In the genomic region with DNA sequence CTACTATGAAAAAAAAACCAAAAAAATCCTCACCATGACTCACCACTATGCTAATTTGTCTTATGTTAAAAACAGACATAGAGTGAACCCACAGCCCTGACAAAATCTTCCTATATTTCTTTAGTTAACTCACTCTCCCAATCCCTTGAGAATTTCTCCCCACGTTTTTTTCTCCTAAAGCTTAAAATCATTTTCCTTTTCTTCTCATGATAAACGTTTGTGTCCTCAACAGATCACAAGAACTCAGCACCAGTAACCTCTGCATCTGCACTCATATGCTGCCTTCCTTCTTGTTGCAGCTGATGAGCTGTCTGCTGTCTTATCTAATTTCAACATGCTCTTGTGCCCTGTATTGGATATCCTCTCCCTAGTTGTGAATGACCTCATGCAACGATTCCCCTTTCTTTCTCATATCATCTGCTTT, we compare ENCODE assay signal across 24 cellular contexts.
DNase-seq lines count a peak whose midpoint lies in the region; ATAC-seq and TF ChIP-seq lines count a peak whose summit lies in the region.
"Had no signal": no experiment of that assay in that cellular context is flagged by ENCODE, and none has a peak within 500 bp of the region (broad histone marks: within the 10 kb centered on the region; RNA-seq: fewer than 3 reads in every experiment).

No MANE protein-coding gene starts in this region.

- peak; percentile 88 for DNase-seq in NCI-H226
- DNase-seq in chondrocyte (ENCODE audit: low spot score): no peak
- DNase-seq in mesenchymal stem cell: peak; percentile 55
- no peak for DNase-seq in T-helper 2 cell
- no peak for DNase-seq in stimulated activated CD4-positive, alpha-beta T cell treated with anti-CD3 and anti-CD28 coated beads, Interleukin-4, amount 100 ng/mL, for 4 hours
- no peak for DNase-seq in psoas muscle
- DNase-seq: activated CD4-positive, CD25-positive, alpha-beta regulatory T cell; activated CD8-positive, alpha-beta memory T cell treated with anti-CD3 and anti-CD28 coated beads for 24 hours; adrenal gland; CD4-positive, alpha-beta T cell; DMS79 treated with DMSO at 0.1 percent for 48 hours; immature natural killer cell; naive thymus-derived CD8-positive, alpha-beta T cell; NCI-H1694 treated with DMSO at 0.1 percent for 48 hours; Right ventricle myocardium superior; stimulated activated naive B cell treated with anti-CD40 and anti-IgM and Interleukin-4, amounts not matched to agents 10 μg/mL and 1 μg/mL and 100 μg/mL, for 72 hours; T-helper 17 cell had no signal

- TF ChIP-seq CTCF in chondrocyte (IDR thresholded peaks at IDR 0.05): no peak
- TF ChIP-seq CTCF in psoas muscle (IDR thresholded peaks at IDR 0.05): no peak

- H3K79me2 ChIP-seq in ACC112 (ENCODE audit: control insufficient read depth, insufficient read depth, low read length, unreplicated experiment): no peaks in the 10 kb centered on the region

- H3K36me3 Mint-ChIP-seq in chondrocyte (ENCODE audit: low read depth): peaks cover 10% of the 10 kb centered on the region
- no peaks in the 10 kb centered on the region for H3K36me3 Mint-ChIP-seq in activated T-helper 17 cell treated with anti-CD3 and anti-CD28 coated beads, Interleukin-2, amount 50 U/mL, for 72 hours (ENCODE audit: low read depth)
- H3K36me3 Mint-ChIP-seq: immature natural killer cell; naive thymus-derived CD8-positive, alpha-beta T cell; stimulated activated naive B cell treated with anti-CD40 and anti-IgM and Interleukin-4, amounts not matched to agents 10 μg/mL and 1 μg/mL and 100 μg/mL, for 72 hours had no signal

- no peak overlapping the region for H2AK5ac ChIP-seq in mesenchymal stem cell (ENCODE audit: low read length, severe bottlenecking)

- no peak overlapping the region for H3K18ac ChIP-seq in mesenchymal stem cell (ENCODE audit: low read depth in 1 of 2, low read length in 2 of 2)

- H3K9me3 Mint-ChIP-seq in chondrocyte (ENCODE audit: low read depth): peaks cover 32% of the 10 kb centered on the region
- H3K9me3 Mint-ChIP-seq in activated T-helper 17 cell treated with anti-CD3 and anti-CD28 coated beads, Interleukin-2, amount 50 U/mL, for 72 hours: peaks cover 16% of the 10 kb centered on the region
- H3K9me3 Mint-ChIP-seq: type B pancreatic cell had no signal

- H3K27me3 Mint-ChIP-seq in chondrocyte (ENCODE audit: low read depth): no peaks in the 10 kb centered on the region
- H3K27me3 Mint-ChIP-seq in activated T-helper 17 cell treated with anti-CD3 and anti-CD28 coated beads, Interleukin-2, amount 50 U/mL, for 72 hours: no peaks in the 10 kb centered on the region
- H3K27me3 Mint-ChIP-seq: CD4-positive, alpha-beta T cell; naive thymus-derived CD8-positive, alpha-beta T cell; stimulated activated naive B cell treated with anti-CD40 and anti-IgM and Interleukin-4, amounts not matched to agents 10 μg/mL and 1 μg/mL and 100 μg/mL, for 72 hours; T-helper 17 cell; type B pancreatic cell had no signal

- ATAC-seq in activated T-helper 17 cell treated with anti-CD3 and anti-CD28 coated beads, Interleukin-2, amount 50 U/mL, for 72 hours (replicated peaks): no peak
- no peak for ATAC-seq in psoas muscle
- ATAC-seq: HCT116; naive thymus-derived CD8-positive, alpha-beta T cell; stimulated activated naive B cell treated with anti-CD40 and anti-IgM and Interleukin-4, amounts not matched to agents 10 μg/mL and 1 μg/mL and 100 μg/mL, for 72 hours; T-helper 17 cell had no signal

- H3K4me3 Mint-ChIP-seq in chondrocyte (ENCODE audit: unreplicated experiment): no peak overlapping the region
- no peak overlapping the region for H3K4me3 Mint-ChIP-seq in activated T-helper 17 cell treated with anti-CD3 and anti-CD28 coated beads, Interleukin-2, amount 50 U/mL, for 72 hours
- H3K4me3 Mint-ChIP-seq: activated T-helper 1 cell treated with anti-CD3 and anti-CD28 coated beads, Interleukin-12 subunit alpha, Interleukin-12 subunit beta, Interleukin-2, Interleukin-4 antibody, amounts not matched to agents 30 ng/mL and 10 ng/mL and 1 ng/mL, durations not matched to agents 14 hours and 24 hours and 36 hours; CD4-positive, alpha-beta T cell; immature natural killer cell; naive thymus-derived CD8-positive, alpha-beta T cell; stimulated activated naive B cell treated with anti-CD40 and anti-IgM and Interleukin-4, amounts not matched to agents 10 μg/mL and 1 μg/mL and 100 μg/mL, for 72 hours; T-helper 17 cell; type B pancreatic cell had no signal

- intact Hi-C loops in psoas muscle (cut with DNase I): no loop called here

- no peak overlapping the region for H2BK15ac ChIP-seq in mesenchymal stem cell (ENCODE audit: low read depth, poor library complexity, severe bottlenecking)

- peak overlapping the region; percentile 53 for H3K27ac Mint-ChIP-seq in chondrocyte (ENCODE audit: unreplicated experiment)
- H3K27ac Mint-ChIP-seq in activated T-helper 17 cell treated with anti-CD3 and anti-CD28 coated beads, Interleukin-2, amount 50 U/mL, for 72 hours: no peak overlapping the region
- H3K27ac Mint-ChIP-seq: activated T-helper 1 cell treated with anti-CD3 and anti-CD28 coated beads, Interleukin-12 subunit alpha, Interleukin-12 subunit beta, Interleukin-2, Interleukin-4 antibody, amounts not matched to agents 30 ng/mL and 10 ng/mL and 1 ng/mL, durations not matched to agents 14 hours and 24 hours and 36 hours; CD4-positive, alpha-beta T cell; immature natural killer cell; naive thymus-derived CD8-positive, alpha-beta T cell; stimulated activated naive B cell treated with anti-CD40 and anti-IgM and Interleukin-4, amounts not matched to agents 10 μg/mL and 1 μg/mL and 100 μg/mL, for 72 hours; T-helper 17 cell; type B pancreatic cell had no signal

- H2AFZ ChIP-seq in ACC112 (ENCODE audit: low read length, unreplicated experiment) (peak overlapping the region; percentile 9), mesenchymal stem cell (ENCODE audit: low read depth, low read length) (no peak overlapping the region)

- peaks cover 8% of the 10 kb centered on the region for H3K4me1 Mint-ChIP-seq in chondrocyte (ENCODE audit: low read depth)
- H3K4me1 Mint-ChIP-seq in activated T-helper 17 cell treated with anti-CD3 and anti-CD28 coated beads, Interleukin-2, amount 50 U/mL, for 72 hours: no peaks in the 10 kb centered on the region
- H3K4me1 Mint-ChIP-seq: immature natural killer cell; naive thymus-derived CD8-positive, alpha-beta T cell; stimulated activated naive B cell treated with anti-CD40 and anti-IgM and Interleukin-4, amounts not matched to agents 10 μg/mL and 1 μg/mL and 100 μg/mL, for 72 hours; T-helper 17 cell had no signal

- H3K36me3 ChIP-seq in ACC112 (ENCODE audit: insufficient read depth, low read length): no peaks in the 10 kb centered on the region
- no peaks in the 10 kb centered on the region for H3K36me3 ChIP-seq in mesenchymal stem cell (ENCODE audit: control insufficient read depth in 1 of 2, insufficient read depth in 2 of 2, low read depth in 1 of 2, low read length in 2 of 2)
- no peaks in the 10 kb centered on the region for H3K36me3 ChIP-seq in psoas muscle (ENCODE audit: insufficient read depth in 1 of 2, low read depth in 1 of 2)
- H3K36me3 ChIP-seq: adrenal gland had no signal

- H3K4ac ChIP-seq in mesenchymal stem cell (ENCODE audit: low read depth in 1 of 2, low read length in 2 of 2): no peak overlapping the region

- peak overlapping the region; percentile 38; the same call in 1 of the 2 replicates for H3K4me3 ChIP-seq in ACC112 (ENCODE audit: low read depth, low read length)
- H3K4me3 ChIP-seq in mesenchymal stem cell (ENCODE audit: insufficient read depth in 1 of 2, low read depth in 1 of 2, low read length in 2 of 2): no peak overlapping the region
- no peak overlapping the region for H3K4me3 ChIP-seq in psoas muscle
- H3K4me3 ChIP-seq: A549, adrenal gland, lung had no signal

- H3K4me2 ChIP-seq in mesenchymal stem cell (ENCODE audit: low read length, poor library complexity, severe bottlenecking): no peak overlapping the region
- H3K4me2 ChIP-seq: A549 had no signal

- H3K9ac ChIP-seq in mesenchymal stem cell (ENCODE audit: low read length): peak overlapping the region; percentile 34

- no peak overlapping the region for H4K91ac ChIP-seq in mesenchymal stem cell (ENCODE audit: low read length)

- no peak overlapping the region for H2BK5ac ChIP-seq in mesenchymal stem cell (ENCODE audit: low read depth, low read length, poor library complexity, severe bottlenecking)

- H3K27ac ChIP-seq in ACC112 (ENCODE audit: low read depth, low read length) (peak overlapping the region; percentile 24), mesenchymal stem cell (ENCODE audit: low read length, poor library complexity, severe bottlenecking) (no peak overlapping the region), psoas muscle (no peak overlapping the region)
- H3K27ac ChIP-seq: A549, adrenal gland had no signal

- H4K8ac ChIP-seq in mesenchymal stem cell (ENCODE audit: low read length): no peak overlapping the region

- H3K23ac ChIP-seq in mesenchymal stem cell (ENCODE audit: low read length in 2 of 2): no peak overlapping the region

- H3K4me1 ChIP-seq in ACC112 (ENCODE audit: control insufficient read depth, insufficient read depth, low read length, unreplicated experiment) (peaks cover 13% of the 10 kb centered on the region), mesenchymal stem cell (ENCODE audit: control insufficient read depth, insufficient read depth, low read depth, low read length) (no peaks in the 10 kb centered on the region), psoas muscle (no peaks in the 10 kb centered on the region)
- H3K4me1 ChIP-seq: A549, adrenal gland had no signal

- H3K27me3 ChIP-seq in ACC112 (ENCODE audit: insufficient read depth, low read length) (no peaks in the 10 kb centered on the region), mesenchymal stem cell (ENCODE audit: control insufficient read depth in 1 of 2, insufficient read depth in 1 of 2, low read length in 2 of 2) (no peaks in the 10 kb centered on the region), psoas muscle (ENCODE audit: insufficient read depth in 3 of 3, low read length in 2 of 3) (no peaks in the 10 kb centered on the region)
- H3K27me3 ChIP-seq: adrenal gland had no signal

- no peak overlapping the region for H2BK12ac ChIP-seq in mesenchymal stem cell (ENCODE audit: low read length in 2 of 2)

- WGBS in mesenchymal stem cell: 18% methylated on average over 3 of the region's 3 CpGs
- WGBS in psoas muscle, 3 donors: 23 to 34% (median 29%) methylated on average over 3 of the region's 3 CpGs

- H3K14ac ChIP-seq in mesenchymal stem cell (ENCODE audit: low read length in 2 of 2): no peak overlapping the region

- no peak overlapping the region for H2BK120ac ChIP-seq in mesenchymal stem cell (ENCODE audit: low read depth, low read length)

- no peaks in the 10 kb centered on the region for H3K79me1 ChIP-seq in mesenchymal stem cell (replicated peaks; ENCODE audit: low read length, poor library complexity, severe bottlenecking)

- H3K9me3 ChIP-seq in mesenchymal stem cell (ENCODE audit: control insufficient read depth, low read length): peaks cover 6% of the 10 kb centered on the region
- no peaks in the 10 kb centered on the region for H3K9me3 ChIP-seq in psoas muscle
- H3K9me3 ChIP-seq: adrenal gland had no signal

Comparison
In these comparisons a context has a peak if more than half of its experiments do, and no peak if none do; other contexts are left out.
1. DNase-seq: peak in NCI-H226 (single experiment) and mesenchymal stem cell (single experiment); none in chondrocyte (single experiment), T-helper 2 cell (0 of 5), stimulated activated CD4-positive, alpha-beta T cell treated with anti-CD3 and anti-CD28 coated beads, Interleukin-4, amount 100 ng/mL, for 4 hours (0 of 2) and psoas muscle (0 of 2).